In genomic region chr21:37790905-37791304, GRCh38 we compare ENCODE assay signal across 34 cellular contexts.
"Had no signal": no experiment of that assay in that cellular context is flagged by ENCODE, and none has a peak within 500 bp of the region (broad histone marks: within the 10 kb centered on the region; RNA-seq: fewer than 3 reads in every experiment).

No MANE protein-coding gene starts in this region.

- H3K9me3 Mint-ChIP-seq: activated CD4-positive, alpha-beta memory T cell treated with anti-CD3 and anti-CD28 coated beads for 36 hours; activated CD4-positive, alpha-beta T cell treated with anti-CD3 and anti-CD28 coated beads, Interleukin-2, amount 10 ng/mL, durations not matched to agents 24 days and 14 days; activated CD8-positive, alpha-beta T cell treated with anti-CD3 and anti-CD28 coated beads for 36 hours; activated naive CD4-positive, alpha-beta T cell treated with anti-CD3 and anti-CD28 coated beads for 36 hours; activated naive CD8-positive, alpha-beta T cell treated with anti-CD3 and anti-CD28 coated beads for 36 hours; activated T-cell treated with anti-CD3 and anti-CD28 coated beads, Interleukin-2, amount 50 U/mL, for 4 hours; activated T-helper 1 cell treated with anti-CD3 and anti-CD28 coated beads, Interleukin-12 subunit alpha, Interleukin-12 subunit beta, Interleukin-2, Interleukin-4 antibody, amounts not matched to agents 30 ng/mL and 10 ng/mL and 1 ng/mL, durations not matched to agents 14 hours and 24 hours and 36 hours; activated T-helper 17 cell treated with anti-CD3 and anti-CD28 coated beads, Interleukin-2, amount 50 U/mL, for 72 hours; central memory CD8-positive, alpha-beta T cell; T-helper 1 cell treated with Interleukin-12 subunit alpha and Interleukin-12 subunit beta and Interleukin-4 antibody, amounts not matched to agents 30 μg/mL and 1 μg/mL, for 36 hours; T-helper 2 cell treated with Interferon-gamma antibody and Interleukin-4, amounts not matched to agents 5 μg/mL and 100 μg/mL, for 36 hours had no signal

- H3K4me3 Mint-ChIP-seq: activated B cell treated with CpG ODN at 0.5 μM for 24 hours; activated CD4-positive, alpha-beta memory T cell treated with anti-CD3 and anti-CD28 coated beads for 36 hours; activated CD4-positive, alpha-beta T cell treated with anti-CD3 and anti-CD28 coated beads, Interleukin-2, amount 10 ng/mL, durations not matched to agents 24 days and 14 days; activated CD8-positive, alpha-beta T cell treated with anti-CD3 and anti-CD28 coated beads for 36 hours; activated naive CD4-positive, alpha-beta T cell treated with anti-CD3 and anti-CD28 coated beads for 36 hours; activated naive CD8-positive, alpha-beta T cell treated with anti-CD3 and anti-CD28 coated beads for 36 hours; activated T-cell treated with anti-CD3 and anti-CD28 coated beads, Interleukin-2, amount 50 U/mL, for 4 hours; activated T-cell treated with anti-CD3 and anti-CD28 coated beads, Interleukin-2, amount 50 U/mL, for 72 hours; activated T-helper 1 cell treated with anti-CD3 and anti-CD28 coated beads, Interleukin-12 subunit alpha, Interleukin-12 subunit beta, Interleukin-2, Interleukin-4 antibody, amounts not matched to agents 30 ng/mL and 10 ng/mL and 1 ng/mL, durations not matched to agents 14 hours and 24 hours and 36 hours; activated T-helper 17 cell treated with anti-CD3 and anti-CD28 coated beads, Interleukin-2, amount 50 U/mL, for 72 hours; brain; central memory CD8-positive, alpha-beta T cell; T-helper 1 cell treated with Interleukin-12 subunit alpha and Interleukin-12 subunit beta and Interleukin-4 antibody, amounts not matched to agents 30 μg/mL and 1 μg/mL, for 36 hours; T-helper 2 cell treated with Interferon-gamma antibody and Interleukin-4, amounts not matched to agents 5 μg/mL and 100 μg/mL, for 36 hours had no signal

- H3K4me3 ChIP-seq: cardiac muscle cell had no signal

- ATAC-seq: activated CD8-positive, alpha-beta T cell treated with anti-CD3 and anti-CD28 coated beads for 36 hours; activated naive CD4-positive, alpha-beta T cell treated with anti-CD3 and anti-CD28 coated beads, Interleukin-2, amount 50 U/mL, for 72 hours; activated T-cell treated with anti-CD3 and anti-CD28 coated beads, Interleukin-2, amount 50 U/mL, for 4 hours; activated T-cell treated with anti-CD3 and anti-CD28 coated beads, Interleukin-2, amount 50 U/mL, for 72 hours; activated T-helper 17 cell treated with anti-CD3 and anti-CD28 coated beads, Interleukin-2, amount 50 U/mL, for 72 hours had no signal

- DNase-seq: activated B cell treated with CpG ODN at 0.5 μM for 24 hours; activated CD4-positive, alpha-beta memory T cell treated with anti-CD3 and anti-CD28 coated beads for 36 hours; activated CD4-positive, alpha-beta T cell treated with anti-CD3 and anti-CD28 coated beads for 4 hours; activated CD4-positive, alpha-beta T cell treated with anti-CD3 and anti-CD28 coated beads, Interleukin-2, amount 10 ng/mL, durations not matched to agents 24 days and 14 days; activated CD4-positive, alpha-beta T cell treated with anti-CD3 and anti-CD28 coated beads, Interleukin-2, amount 50 U/mL, for 1 hour; activated CD4-positive, alpha-beta T cell treated with anti-CD3 and anti-CD28 coated beads, Interleukin-2, amount 50 U/mL, for 4 hours; activated CD4-positive, CD25-positive, alpha-beta regulatory T cell treated with anti-CD3 and anti-CD28 coated beads, Interleukin-2, amount 50 U/mL, for 72 hours; activated CD8-positive, alpha-beta memory T cell treated with anti-CD3 and anti-CD28 coated beads, Interleukin-2, amount 50 U/mL, for 4 hours; activated CD8-positive, alpha-beta T cell treated with anti-CD3 and anti-CD28 coated beads for 36 hours; activated effector memory CD4-positive, alpha-beta T cell treated with anti-CD3 and anti-CD28 coated beads, Interleukin-2, amount 50 U/mL, for 16 hours; activated gamma-delta T cell treated with Interleukin-2 at 50 U/mL for 16 hours; activated naive CD4-positive, alpha-beta T cell; activated naive CD4-positive, alpha-beta T cell treated with anti-CD3 and anti-CD28 coated beads for 36 hours; activated naive CD4-positive, alpha-beta T cell treated with anti-CD3 and anti-CD28 coated beads, Interleukin-2, amount 50 U/mL, for 16 hours; activated naive CD8-positive, alpha-beta T cell treated with anti-CD3 and anti-CD28 coated beads for 36 hours; activated T-cell treated with anti-CD3 and anti-CD28 coated beads for 4 hours; activated T-cell treated with anti-CD3 and anti-CD28 coated beads, Interleukin-2, amount 50 U/mL, for 1 hour; activated T-cell treated with anti-CD3 and anti-CD28 coated beads, Interleukin-2, amount 50 U/mL, for 4 hours; activated T-cell treated with anti-CD3 and anti-CD28 coated beads, Interleukin-2, amount 50 U/mL, for 72 hours; amygdala; caudate nucleus; cerebellar nuclear complex; T-helper 1 cell; T-helper 2 cell; T-helper 9 cell had no signal

- H3K27me3 Mint-ChIP-seq: activated B cell treated with CpG ODN at 0.5 μM for 24 hours; activated CD4-positive, alpha-beta T cell treated with anti-CD3 and anti-CD28 coated beads, Interleukin-2, amount 10 ng/mL, durations not matched to agents 24 days and 14 days; activated CD8-positive, alpha-beta T cell treated with anti-CD3 and anti-CD28 coated beads for 36 hours; activated naive CD8-positive, alpha-beta T cell treated with anti-CD3 and anti-CD28 coated beads for 36 hours; activated T-helper 17 cell treated with anti-CD3 and anti-CD28 coated beads, Interleukin-2, amount 50 U/mL, for 72 hours; brain had no signal

- H3K27me3 ChIP-seq: cardiac muscle cell had no signal

- H3K4me1 Mint-ChIP-seq: activated B cell treated with CpG ODN at 0.5 μM for 24 hours; activated CD4-positive, alpha-beta T cell treated with anti-CD3 and anti-CD28 coated beads, Interleukin-2, amount 10 ng/mL, durations not matched to agents 24 days and 14 days; activated T-helper 17 cell treated with anti-CD3 and anti-CD28 coated beads, Interleukin-2, amount 50 U/mL, for 72 hours; central memory CD8-positive, alpha-beta T cell had no signal

- H3K36me3 ChIP-seq: cardiac muscle cell had no signal

- H3K36me3 Mint-ChIP-seq: activated CD4-positive, alpha-beta memory T cell treated with anti-CD3 and anti-CD28 coated beads for 36 hours; activated naive CD4-positive, alpha-beta T cell treated with anti-CD3 and anti-CD28 coated beads, Interleukin-2, amount 50 U/mL, for 72 hours; activated naive CD8-positive, alpha-beta T cell treated with anti-CD3 and anti-CD28 coated beads for 36 hours; brain had no signal

- H3K27ac Mint-ChIP-seq: activated B cell treated with CpG ODN at 0.5 μM for 24 hours; activated CD4-positive, alpha-beta memory T cell treated with anti-CD3 and anti-CD28 coated beads for 36 hours; activated CD4-positive, alpha-beta T cell treated with anti-CD3 and anti-CD28 coated beads, Interleukin-2, amount 10 ng/mL, durations not matched to agents 24 days and 14 days; activated CD8-positive, alpha-beta T cell treated with anti-CD3 and anti-CD28 coated beads for 36 hours; activated naive CD4-positive, alpha-beta T cell treated with anti-CD3 and anti-CD28 coated beads for 36 hours; activated naive CD4-positive, alpha-beta T cell treated with anti-CD3 and anti-CD28 coated beads, Interleukin-2, amount 50 U/mL, for 72 hours; activated naive CD8-positive, alpha-beta T cell treated with anti-CD3 and anti-CD28 coated beads for 36 hours; activated T-cell treated with anti-CD3 and anti-CD28 coated beads, Interleukin-2, amount 50 U/mL, for 72 hours; activated T-helper 1 cell treated with anti-CD3 and anti-CD28 coated beads, Interleukin-12 subunit alpha, Interleukin-12 subunit beta, Interleukin-2, Interleukin-4 antibody, amounts not matched to agents 30 ng/mL and 10 ng/mL and 1 ng/mL, durations not matched to agents 14 hours and 24 hours and 36 hours; activated T-helper 17 cell treated with anti-CD3 and anti-CD28 coated beads, Interleukin-2, amount 50 U/mL, for 72 hours; brain; T-helper 1 cell treated with Interleukin-12 subunit alpha and Interleukin-12 subunit beta and Interleukin-4 antibody, amounts not matched to agents 30 μg/mL and 1 μg/mL, for 36 hours; T-helper 2 cell treated with Interferon-gamma antibody and Interleukin-4, amounts not matched to agents 5 μg/mL and 100 μg/mL, for 36 hours had no signal

- H3K27ac ChIP-seq: cardiac muscle cell, VCaP had no signal
